ENCODE assay signal across 1 cellular context in the genomic region with DNA sequence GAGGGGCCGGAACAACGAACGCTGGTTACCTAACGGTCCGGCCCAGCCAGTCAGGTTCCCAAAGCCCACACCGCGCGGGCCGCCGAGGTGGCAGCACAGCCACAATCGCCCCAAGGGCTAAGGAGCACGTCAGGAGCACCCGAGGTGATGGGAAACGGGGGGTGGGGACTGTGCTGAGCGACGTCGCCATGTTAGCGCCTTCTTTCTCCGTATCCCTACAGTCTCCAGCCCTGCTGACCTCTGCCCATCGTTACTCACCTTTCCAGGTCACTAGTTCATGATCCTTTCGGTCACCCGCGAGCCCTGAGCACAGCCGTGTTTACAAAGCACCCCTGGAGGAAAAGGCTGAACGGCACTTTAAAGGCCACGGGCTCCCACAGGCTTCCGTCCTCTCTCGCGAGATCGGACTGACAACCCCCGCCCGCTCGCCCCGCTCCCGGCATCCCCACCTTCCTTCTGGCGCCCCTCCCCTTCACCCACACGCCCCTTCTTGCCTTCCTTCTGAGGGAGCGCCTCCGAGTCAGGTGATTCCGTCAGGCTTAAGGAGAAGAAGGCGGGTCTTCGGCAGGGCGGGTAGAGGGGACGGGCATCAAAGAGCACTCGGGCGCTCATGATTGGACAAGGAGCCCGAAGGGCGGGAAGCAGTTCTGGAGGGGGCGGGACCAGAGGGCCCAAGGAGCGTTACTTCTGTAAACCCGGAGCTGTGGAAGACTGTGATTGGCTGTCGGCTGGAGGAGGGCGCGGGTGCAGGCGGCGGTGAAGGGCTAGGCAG.
TF ChIP-seq lines count a peak whose summit lies in the region.

A gene with protein sequence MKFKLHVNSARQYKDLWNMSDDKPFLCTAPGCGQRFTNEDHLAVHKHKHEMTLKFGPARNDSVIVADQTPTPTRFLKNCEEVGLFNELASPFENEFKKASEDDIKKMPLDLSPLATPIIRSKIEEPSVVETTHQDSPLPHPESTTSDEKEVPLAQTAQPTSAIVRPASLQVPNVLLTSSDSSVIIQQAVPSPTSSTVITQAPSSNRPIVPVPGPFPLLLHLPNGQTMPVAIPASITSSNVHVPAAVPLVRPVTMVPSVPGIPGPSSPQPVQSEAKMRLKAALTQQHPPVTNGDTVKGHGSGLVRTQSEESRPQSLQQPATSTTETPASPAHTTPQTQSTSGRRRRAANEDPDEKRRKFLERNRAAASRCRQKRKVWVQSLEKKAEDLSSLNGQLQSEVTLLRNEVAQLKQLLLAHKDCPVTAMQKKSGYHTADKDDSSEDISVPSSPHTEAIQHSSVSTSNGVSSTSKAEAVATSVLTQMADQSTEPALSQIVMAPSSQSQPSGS (minus strand): TSS at position 412 of the 772 bp plus-strand sequence. CDS start 31,760 bp downstream, outside the sequence.

TF ChIP-seq in WTC11, 78 proteins besides CTCF, POLR2A, EP300 and RAD21 (continued from another document and continues in another):
- TF ChIP-seq, protein P1, sequence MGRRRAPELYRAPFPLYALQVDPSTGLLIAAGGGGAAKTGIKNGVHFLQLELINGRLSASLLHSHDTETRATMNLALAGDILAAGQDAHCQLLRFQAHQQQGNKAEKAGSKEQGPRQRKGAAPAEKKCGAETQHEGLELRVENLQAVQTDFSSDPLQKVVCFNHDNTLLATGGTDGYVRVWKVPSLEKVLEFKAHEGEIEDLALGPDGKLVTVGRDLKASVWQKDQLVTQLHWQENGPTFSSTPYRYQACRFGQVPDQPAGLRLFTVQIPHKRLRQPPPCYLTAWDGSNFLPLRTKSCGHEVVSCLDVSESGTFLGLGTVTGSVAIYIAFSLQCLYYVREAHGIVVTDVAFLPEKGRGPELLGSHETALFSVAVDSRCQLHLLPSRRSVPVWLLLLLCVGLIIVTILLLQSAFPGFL (CRISPR knock-in tag; IDR thresholded peaks at IDR 0.05; ENCODE audit: borderline replicate concordance), result no peak
- TF ChIP-seq TEAD4 (CRISPR knock-in tag; IDR thresholded peaks at IDR 0.05) (no peak), ZNF317 (CRISPR knock-in tag; IDR thresholded peaks at IDR 0.05; ENCODE audit: borderline replicate concordance, low read depth) (no peak), ELF4 (CRISPR knock-in tag; IDR thresholded peaks at IDR 0.05; ENCODE audit: low read depth) (no peak), ZNF671 (CRISPR knock-in tag; IDR thresholded peaks at IDR 0.05) (no peak), NR2C2 (CRISPR knock-in tag; IDR thresholded peaks at IDR 0.05) (no peak), TCF7 (CRISPR knock-in tag; IDR thresholded peaks at IDR 0.05; ENCODE audit: low read depth) (no peak), ZNF416 (CRISPR knock-in tag; IDR thresholded peaks at IDR 0.05) (no peak), NFATC4 (CRISPR knock-in tag; IDR thresholded peaks at IDR 0.05) (no peak), GTF2I (CRISPR knock-in tag; conservative IDR thresholded peaks at IDR 0.05) (no peak), SMAD3 (CRISPR knock-in tag; IDR thresholded peaks at IDR 0.05; ENCODE audit: borderline replicate concordance) (no peak), ZNF396 (CRISPR knock-in tag; IDR thresholded peaks at IDR 0.05; ENCODE audit: borderline replicate concordance) (no peak), ZNF232 (CRISPR knock-in tag; IDR thresholded peaks at IDR 0.05) (no peak), ZNF263 (CRISPR knock-in tag; IDR thresholded peaks at IDR 0.05; ENCODE audit: low read depth) (no peak), FOXK1 (CRISPR knock-in tag; IDR thresholded peaks at IDR 0.05) (peak; percentile 9), TEAD1 (CRISPR knock-in tag; IDR thresholded peaks at IDR 0.05) (no peak; the same call in 1 of the 2 replicates), CBFB (CRISPR knock-in tag; IDR thresholded peaks at IDR 0.05; ENCODE audit: low read depth) (no peak), SMAD4 (CRISPR knock-in tag; IDR thresholded peaks at IDR 0.05) (no peak), OVOL2 (CRISPR knock-in tag; IDR thresholded peaks at IDR 0.05; ENCODE audit: borderline replicate concordance) (no peak), ZNF121 (CRISPR knock-in tag; IDR thresholded peaks at IDR 0.05) (no peak), ATF1 (CRISPR knock-in tag; IDR thresholded peaks at IDR 0.05) (no peak), MXD4 (CRISPR knock-in tag; IDR thresholded peaks at IDR 0.05; ENCODE audit: borderline replicate concordance) (no peak), HMGA2 (CRISPR knock-in tag; IDR thresholded peaks at IDR 0.05) (no peak), PRRX2 (CRISPR knock-in tag; IDR thresholded peaks at IDR 0.05) (no peak), FOXP1 (CRISPR knock-in tag; IDR thresholded peaks at IDR 0.05; ENCODE audit: borderline replicate concordance) (peak; percentile 88), NFE2L1 (CRISPR knock-in tag; IDR thresholded peaks at IDR 0.05) (no peak; the same call in 1 of the 2 replicates)
- TF ChIP-seq, protein P2, sequence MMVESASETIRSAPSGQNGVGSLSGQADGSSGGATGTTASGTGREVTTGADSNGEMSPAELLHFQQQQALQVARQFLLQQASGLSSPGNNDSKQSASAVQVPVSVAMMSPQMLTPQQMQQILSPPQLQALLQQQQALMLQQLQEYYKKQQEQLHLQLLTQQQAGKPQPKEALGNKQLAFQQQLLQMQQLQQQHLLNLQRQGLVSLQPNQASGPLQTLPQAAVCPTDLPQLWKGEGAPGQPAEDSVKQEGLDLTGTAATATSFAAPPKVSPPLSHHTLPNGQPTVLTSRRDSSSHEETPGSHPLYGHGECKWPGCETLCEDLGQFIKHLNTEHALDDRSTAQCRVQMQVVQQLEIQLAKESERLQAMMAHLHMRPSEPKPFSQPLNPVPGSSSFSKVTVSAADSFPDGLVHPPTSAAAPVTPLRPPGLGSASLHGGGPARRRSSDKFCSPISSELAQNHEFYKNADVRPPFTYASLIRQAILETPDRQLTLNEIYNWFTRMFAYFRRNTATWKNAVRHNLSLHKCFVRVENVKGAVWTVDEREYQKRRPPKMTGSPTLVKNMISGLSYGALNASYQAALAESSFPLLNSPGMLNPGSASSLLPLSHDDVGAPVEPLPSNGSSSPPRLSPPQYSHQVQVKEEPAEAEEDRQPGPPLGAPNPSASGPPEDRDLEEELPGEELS (CRISPR knock-in tag; IDR thresholded peaks at IDR 0.05), result peak; percentile 47; the same call in 1 of the 2 replicates
- TF ChIP-seq, protein P3, sequence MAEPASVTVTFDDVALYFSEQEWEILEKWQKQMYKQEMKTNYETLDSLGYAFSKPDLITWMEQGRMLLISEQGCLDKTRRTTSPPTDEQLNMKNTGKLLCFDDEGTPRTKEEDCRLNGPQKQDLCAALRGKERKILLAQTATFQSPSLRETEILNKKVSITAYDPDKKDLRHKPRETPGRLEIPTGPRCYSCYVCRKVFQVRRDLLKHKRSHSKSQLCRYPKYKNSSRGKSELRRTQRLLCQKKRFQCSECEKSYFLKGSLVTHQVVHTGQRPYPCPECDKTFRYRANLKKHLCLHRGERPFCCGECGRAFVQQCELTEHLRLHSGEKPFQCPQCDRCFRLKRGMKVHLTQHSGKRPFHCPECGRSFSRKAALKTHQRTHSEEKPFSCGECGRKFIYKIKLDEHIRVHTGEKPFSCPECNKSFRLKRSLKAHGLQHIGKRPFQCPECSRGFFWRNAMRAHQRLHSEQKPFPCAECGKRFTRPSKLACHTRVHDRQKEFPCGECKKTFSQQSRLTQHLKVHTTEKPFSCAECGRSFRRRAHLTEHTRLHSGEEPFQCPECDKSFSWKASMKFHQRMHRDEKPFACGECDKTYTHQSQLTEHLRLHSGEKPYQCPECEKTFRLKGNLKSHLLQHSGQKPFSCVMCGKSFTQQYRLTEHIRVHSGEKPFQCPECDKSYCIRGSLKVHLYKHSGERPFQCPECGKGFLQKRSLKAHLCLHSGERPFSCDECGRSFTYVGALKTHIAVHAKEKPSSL (CRISPR knock-in tag; conservative IDR thresholded peaks at IDR 0.05), result no peak
- TF ChIP-seq, protein P4, sequence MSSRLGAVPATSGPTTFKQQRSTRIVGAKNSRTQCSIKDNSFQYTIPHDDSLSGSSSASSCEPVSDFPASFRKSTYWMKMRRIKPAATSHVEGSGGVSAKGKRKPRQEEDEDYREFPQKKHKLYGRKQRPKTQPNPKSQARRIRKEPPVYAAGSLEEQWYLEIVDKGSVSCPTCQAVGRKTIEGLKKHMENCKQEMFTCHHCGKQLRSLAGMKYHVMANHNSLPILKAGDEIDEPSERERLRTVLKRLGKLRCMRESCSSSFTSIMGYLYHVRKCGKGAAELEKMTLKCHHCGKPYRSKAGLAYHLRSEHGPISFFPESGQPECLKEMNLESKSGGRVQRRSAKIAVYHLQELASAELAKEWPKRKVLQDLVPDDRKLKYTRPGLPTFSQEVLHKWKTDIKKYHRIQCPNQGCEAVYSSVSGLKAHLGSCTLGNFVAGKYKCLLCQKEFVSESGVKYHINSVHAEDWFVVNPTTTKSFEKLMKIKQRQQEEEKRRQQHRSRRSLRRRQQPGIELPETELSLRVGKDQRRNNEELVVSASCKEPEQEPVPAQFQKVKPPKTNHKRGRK (CRISPR knock-in tag; IDR thresholded peaks at IDR 0.05; ENCODE audit: borderline replicate concordance), result no peak
- TF ChIP-seq, protein P5, sequence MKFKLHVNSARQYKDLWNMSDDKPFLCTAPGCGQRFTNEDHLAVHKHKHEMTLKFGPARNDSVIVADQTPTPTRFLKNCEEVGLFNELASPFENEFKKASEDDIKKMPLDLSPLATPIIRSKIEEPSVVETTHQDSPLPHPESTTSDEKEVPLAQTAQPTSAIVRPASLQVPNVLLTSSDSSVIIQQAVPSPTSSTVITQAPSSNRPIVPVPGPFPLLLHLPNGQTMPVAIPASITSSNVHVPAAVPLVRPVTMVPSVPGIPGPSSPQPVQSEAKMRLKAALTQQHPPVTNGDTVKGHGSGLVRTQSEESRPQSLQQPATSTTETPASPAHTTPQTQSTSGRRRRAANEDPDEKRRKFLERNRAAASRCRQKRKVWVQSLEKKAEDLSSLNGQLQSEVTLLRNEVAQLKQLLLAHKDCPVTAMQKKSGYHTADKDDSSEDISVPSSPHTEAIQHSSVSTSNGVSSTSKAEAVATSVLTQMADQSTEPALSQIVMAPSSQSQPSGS (CRISPR knock-in tag; IDR thresholded peaks at IDR 0.05; ENCODE audit: borderline replicate concordance, low read depth), result no peak
- TF ChIP-seq, protein P6, sequence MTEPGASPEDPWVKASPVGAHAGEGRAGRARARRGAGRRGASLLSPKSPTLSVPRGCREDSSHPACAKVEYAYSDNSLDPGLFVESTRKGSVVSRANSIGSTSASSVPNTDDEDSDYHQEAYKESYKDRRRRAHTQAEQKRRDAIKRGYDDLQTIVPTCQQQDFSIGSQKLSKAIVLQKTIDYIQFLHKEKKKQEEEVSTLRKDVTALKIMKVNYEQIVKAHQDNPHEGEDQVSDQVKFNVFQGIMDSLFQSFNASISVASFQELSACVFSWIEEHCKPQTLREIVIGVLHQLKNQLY (CRISPR knock-in tag; IDR thresholded peaks at IDR 0.05), result no peak
- TF ChIP-seq, protein P7, sequence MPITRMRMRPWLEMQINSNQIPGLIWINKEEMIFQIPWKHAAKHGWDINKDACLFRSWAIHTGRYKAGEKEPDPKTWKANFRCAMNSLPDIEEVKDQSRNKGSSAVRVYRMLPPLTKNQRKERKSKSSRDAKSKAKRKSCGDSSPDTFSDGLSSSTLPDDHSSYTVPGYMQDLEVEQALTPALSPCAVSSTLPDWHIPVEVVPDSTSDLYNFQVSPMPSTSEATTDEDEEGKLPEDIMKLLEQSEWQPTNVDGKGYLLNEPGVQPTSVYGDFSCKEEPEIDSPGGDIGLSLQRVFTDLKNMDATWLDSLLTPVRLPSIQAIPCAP (CRISPR knock-in tag; IDR thresholded peaks at IDR 0.05), result 0 out of 2 replicates have a peak, but pooled peaks have one; percentile 36
- TF ChIP-seq, protein P8, sequence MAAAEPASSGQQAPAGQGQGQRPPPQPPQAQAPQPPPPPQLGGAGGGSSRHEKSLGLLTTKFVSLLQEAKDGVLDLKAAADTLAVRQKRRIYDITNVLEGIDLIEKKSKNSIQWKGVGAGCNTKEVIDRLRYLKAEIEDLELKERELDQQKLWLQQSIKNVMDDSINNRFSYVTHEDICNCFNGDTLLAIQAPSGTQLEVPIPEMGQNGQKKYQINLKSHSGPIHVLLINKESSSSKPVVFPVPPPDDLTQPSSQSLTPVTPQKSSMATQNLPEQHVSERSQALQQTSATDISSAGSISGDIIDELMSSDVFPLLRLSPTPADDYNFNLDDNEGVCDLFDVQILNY (CRISPR knock-in tag; IDR thresholded peaks at IDR 0.05), result peak; percentile 85
- TF ChIP-seq, protein P9, sequence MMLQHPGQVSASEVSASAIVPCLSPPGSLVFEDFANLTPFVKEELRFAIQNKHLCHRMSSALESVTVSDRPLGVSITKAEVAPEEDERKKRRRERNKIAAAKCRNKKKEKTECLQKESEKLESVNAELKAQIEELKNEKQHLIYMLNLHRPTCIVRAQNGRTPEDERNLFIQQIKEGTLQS (CRISPR knock-in tag; conservative IDR thresholded peaks at IDR 0.05), result no peak
- TF ChIP-seq, protein P10, sequence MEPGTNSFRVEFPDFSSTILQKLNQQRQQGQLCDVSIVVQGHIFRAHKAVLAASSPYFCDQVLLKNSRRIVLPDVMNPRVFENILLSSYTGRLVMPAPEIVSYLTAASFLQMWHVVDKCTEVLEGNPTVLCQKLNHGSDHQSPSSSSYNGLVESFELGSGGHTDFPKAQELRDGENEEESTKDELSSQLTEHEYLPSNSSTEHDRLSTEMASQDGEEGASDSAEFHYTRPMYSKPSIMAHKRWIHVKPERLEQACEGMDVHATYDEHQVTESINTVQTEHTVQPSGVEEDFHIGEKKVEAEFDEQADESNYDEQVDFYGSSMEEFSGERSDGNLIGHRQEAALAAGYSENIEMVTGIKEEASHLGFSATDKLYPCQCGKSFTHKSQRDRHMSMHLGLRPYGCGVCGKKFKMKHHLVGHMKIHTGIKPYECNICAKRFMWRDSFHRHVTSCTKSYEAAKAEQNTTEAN (CRISPR knock-in tag; IDR thresholded peaks at IDR 0.05), result peak; percentile 78; the same call in 1 of the 2 replicates
- TF ChIP-seq, protein P11, sequence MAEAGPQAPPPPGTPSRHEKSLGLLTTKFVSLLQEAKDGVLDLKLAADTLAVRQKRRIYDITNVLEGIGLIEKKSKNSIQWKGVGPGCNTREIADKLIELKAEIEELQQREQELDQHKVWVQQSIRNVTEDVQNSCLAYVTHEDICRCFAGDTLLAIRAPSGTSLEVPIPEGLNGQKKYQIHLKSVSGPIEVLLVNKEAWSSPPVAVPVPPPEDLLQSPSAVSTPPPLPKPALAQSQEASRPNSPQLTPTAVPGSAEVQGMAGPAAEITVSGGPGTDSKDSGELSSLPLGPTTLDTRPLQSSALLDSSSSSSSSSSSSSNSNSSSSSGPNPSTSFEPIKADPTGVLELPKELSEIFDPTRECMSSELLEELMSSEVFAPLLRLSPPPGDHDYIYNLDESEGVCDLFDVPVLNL (CRISPR knock-in tag; IDR thresholded peaks at IDR 0.05; ENCODE audit: borderline replicate concordance, low read depth), result no peak
- TF ChIP-seq, protein P12, sequence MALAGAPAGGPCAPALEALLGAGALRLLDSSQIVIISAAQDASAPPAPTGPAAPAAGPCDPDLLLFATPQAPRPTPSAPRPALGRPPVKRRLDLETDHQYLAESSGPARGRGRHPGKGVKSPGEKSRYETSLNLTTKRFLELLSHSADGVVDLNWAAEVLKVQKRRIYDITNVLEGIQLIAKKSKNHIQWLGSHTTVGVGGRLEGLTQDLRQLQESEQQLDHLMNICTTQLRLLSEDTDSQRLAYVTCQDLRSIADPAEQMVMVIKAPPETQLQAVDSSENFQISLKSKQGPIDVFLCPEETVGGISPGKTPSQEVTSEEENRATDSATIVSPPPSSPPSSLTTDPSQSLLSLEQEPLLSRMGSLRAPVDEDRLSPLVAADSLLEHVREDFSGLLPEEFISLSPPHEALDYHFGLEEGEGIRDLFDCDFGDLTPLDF (CRISPR knock-in tag; IDR thresholded peaks at IDR 0.05), result no peak
